ENCODE assay signal across 8 cellular contexts in genomic region chr5:56481147-56481997, GRCh38.
DNase-seq lines count a peak whose midpoint lies in the region; ATAC-seq and TF ChIP-seq lines count a peak whose summit lies in the region.

No MANE protein-coding gene starts in this region.

- peaks cover 2% of the 10 kb centered on the region for H3K36me3 Mint-ChIP-seq in IgD-negative memory B cell
- H3K36me3 Mint-ChIP-seq in activated CD8-positive, alpha-beta T cell treated with anti-CD3 and anti-CD28 coated beads for 36 hours (ENCODE audit: low read depth) = no peaks in the 10 kb centered on the region

- peak overlapping the region; percentile 89 to 98 (median 92) for H3K27ac Mint-ChIP-seq in IgD-negative memory B cell
- peak overlapping the region; percentile 68 for H3K27ac Mint-ChIP-seq in activated CD8-positive, alpha-beta T cell treated with anti-CD3 and anti-CD28 coated beads for 36 hours

- intact Hi-C loops in activated CD8-positive, alpha-beta T cell treated with anti-CD3 and anti-CD28 coated beads for 36 hours (cut with micrococcal nuclease) = no loop called here

- H3K4me3 Mint-ChIP-seq in IgD-negative memory B cell = peak overlapping the region; percentile 87 to 97 (median 93)
- peak overlapping the region; percentile 68 for H3K4me3 Mint-ChIP-seq in activated CD8-positive, alpha-beta T cell treated with anti-CD3 and anti-CD28 coated beads for 36 hours

- DNase-seq in GM10248 (ENCODE audit: extremely low spot score) = peak; percentile 54
- peak; percentile 25 for DNase-seq in activated CD8-positive, alpha-beta T cell treated with anti-CD3 and anti-CD28 coated beads for 36 hours
- DNase-seq in epidermal melanocyte (ENCODE audit: insufficient read length, low spot score) = peak; percentile 44
- DNase-seq in midbrain (lab: John Stamatoyannopoulos, UW) = peak; percentile 47
- peak; percentile 42 for DNase-seq in superior temporal gyrus (ENCODE audit: extremely low spot score)
- DNase-seq in COLO668 (lab: John Stamatoyannopoulos, UW; ENCODE audit: unreplicated experiment) = no peak

- CTCF ChIA-PET in GM10248 (lab: Yijun Ruan, JAX) = interaction anchor here (1.2 to 1.8 kb wide), 2 partner anchors 9 to 11 kb away, joined by 3 to 5 read pairs; no protein-coding TSS in a partner anchor
- CTCF ChIA-PET in activated CD8-positive, alpha-beta T cell treated with anti-CD3 and anti-CD28 coated beads for 36 hours (lab: Charles Lee) = interaction anchor here (0.6 to 2.0 kb wide), 4 partner anchors 10 to 357 kb away, joined by 3 to 11 read pairs (median 4); no protein-coding TSS in a partner anchor

- H3K27me3 Mint-ChIP-seq in IgD-negative memory B cell = no peaks in the 10 kb centered on the region
- peaks cover 4% of the 10 kb centered on the region for H3K27me3 Mint-ChIP-seq in activated CD8-positive, alpha-beta T cell treated with anti-CD3 and anti-CD28 coated beads for 36 hours

- ATAC-seq in activated CD8-positive, alpha-beta T cell treated with anti-CD3 and anti-CD28 coated beads for 36 hours = peak; percentile 37
- ATAC-seq in GM21515 (IDR thresholded peaks at IDR 0.05; ENCODE audit: unreplicated experiment) = no peak

- peaks cover 35 to 42% (median 38%) of the 10 kb centered on the region in 3 donors for H3K4me1 Mint-ChIP-seq in IgD-negative memory B cell
- H3K4me1 Mint-ChIP-seq in activated CD8-positive, alpha-beta T cell treated with anti-CD3 and anti-CD28 coated beads for 36 hours (ENCODE audit: low read depth) = peaks cover 19% of the 10 kb centered on the region

- POLR2A ChIA-PET in GM10248 (lab: Yijun Ruan, JAX) = no interaction called here
- POLR2A ChIA-PET in activated CD8-positive, alpha-beta T cell treated with anti-CD3 and anti-CD28 coated beads for 36 hours (lab: Charles Lee) = no interaction called here

- no peaks in the 10 kb centered on the region for H3K9me3 Mint-ChIP-seq in IgD-negative memory B cell
- H3K9me3 Mint-ChIP-seq in activated CD8-positive, alpha-beta T cell treated with anti-CD3 and anti-CD28 coated beads for 36 hours = no peaks in the 10 kb centered on the region

- TF ChIP-seq CTCF in GM10248 (IDR thresholded peaks at IDR 0.05; ENCODE audit: control extremely low read depth, extremely low read depth, low read depth, missing control alignments) = no peak
- TF ChIP-seq CTCF in activated CD8-positive, alpha-beta T cell treated with anti-CD3 and anti-CD28 coated beads for 36 hours (IDR thresholded peaks at IDR 0.05) = peak; percentile 31
